In the genomic region with DNA sequence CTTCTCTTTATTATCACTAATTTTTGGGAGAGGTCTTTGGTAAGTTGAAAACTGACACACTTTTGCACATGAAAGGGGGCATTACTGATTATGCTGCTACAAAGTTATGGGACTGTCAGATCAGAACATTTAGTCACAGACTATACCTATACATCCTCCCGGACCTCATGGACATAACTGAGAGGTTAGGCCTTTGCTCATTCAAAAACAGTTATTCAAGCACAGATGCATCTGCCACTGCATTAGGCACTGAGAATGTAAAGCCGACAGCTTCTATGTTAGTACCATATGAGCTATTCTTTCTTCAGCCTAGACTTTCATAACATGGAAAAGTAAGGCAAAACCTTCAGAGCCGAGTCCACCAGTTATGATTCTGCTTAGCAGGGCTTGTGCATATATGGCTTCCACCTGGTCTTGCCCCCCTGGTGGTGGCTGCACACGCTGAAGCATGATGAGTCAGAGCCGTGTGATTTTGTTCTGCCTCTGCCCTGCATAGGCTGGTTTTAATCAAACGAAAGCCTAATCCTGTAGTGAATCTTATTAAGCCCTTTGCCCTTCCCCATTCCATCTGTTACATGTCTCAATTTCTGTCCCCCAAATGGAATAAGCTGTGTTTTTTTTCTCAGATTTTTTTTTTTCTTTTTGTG, we compare ENCODE assay signal across 8 cellular contexts. TPM values are rescaled to one million over a fixed set of nuclear protein-coding genes. Genes with fewer than 3 reads are reported as not detected.
DNase-seq lines count a peak whose midpoint lies in the region; ATAC-seq, FAIRE-seq and TF ChIP-seq lines count a peak whose summit lies in the region.

No MANE protein-coding gene starts in this region.

- DNase-seq in activated CD8-positive, alpha-beta memory T cell treated with anti-CD3 and anti-CD28 coated beads, Interleukin-2, amount 50 U/mL, for 4 hours: peak; percentile 22
- DNase-seq in activated CD8-positive, alpha-beta memory T cell treated with anti-CD3 and anti-CD28 coated beads, Interleukin-2, amount 50 U/mL, for 48 hours: no peak
- DNase-seq in NCI-H2107 (lab: John Stamatoyannopoulos, UW) (peak; percentile 65), thyroid gland (peak; percentile 64 to 72)
- no peak for DNase-seq in activated effector memory CD4-positive, alpha-beta T cell treated with anti-CD3 and anti-CD28 coated beads, Interleukin-2, amount 50 U/mL, for 16 hours

- no peak for TF ChIP-seq POLR2A in thyroid gland (IDR thresholded peaks at IDR 0.05)

- no peaks in the 10 kb centered on the region for H3K9me3 ChIP-seq in thyroid gland

- H3K27me3 ChIP-seq in thyroid gland: no peaks in the 10 kb centered on the region

- peaks cover 37 to 47% of the 10 kb centered on the region in 2 donors for H3K4me1 ChIP-seq in thyroid gland

- peak overlapping the region; percentile 29 for H3K27ac ChIP-seq in angular gyrus (ENCODE audit: low read depth, low read length)
- H3K27ac ChIP-seq in thyroid gland: peak overlapping the region; percentile 78 to 94 (median 84)

- intact Hi-C loops in thyroid gland (cut with DNase I): no loop called here

- TF ChIP-seq CTCF in thyroid gland (IDR thresholded peaks at IDR 0.05): peak in 4 of 6 experiments; percentile 26 to 44 (median 32)

- WGBS in thyroid gland, 2 donors: 58 to 68% methylated on average over 6 of the region's 6 CpGs

- no peak for ATAC-seq in HG02884 (IDR thresholded peaks at IDR 0.05; ENCODE audit: unreplicated experiment)

- peak; percentile 61 for FAIRE-seq in islet of Langerhans (lab: Jason Lieb, UNC)

- H3K36me3 ChIP-seq in thyroid gland: no peaks in the 10 kb centered on the region

- H3K4me3 ChIP-seq in thyroid gland (replicated peaks in 1 of 3): no peak overlapping the region

RNA-seq across cellular contexts. Expression of a gene that starts 21.8 kb away (rescaled TPM):
- total RNA-seq in thyroid gland: not detected

RNA-seq across cellular contexts. Expression of a gene that starts 23.0 kb away (rescaled TPM):
- total RNA-seq in thyroid gland: not detected

Comparison
In these comparisons a context has a peak if more than half of its experiments do, and no peak if none do; other contexts are left out.
1. DNase-seq: peak in activated CD8-positive, alpha-beta memory T cell treated with anti-CD3 and anti-CD28 coated beads, Interleukin-2, amount 50 U/mL, for 4 hours (single experiment), NCI-H2107 (single experiment) and thyroid gland (2 of 2); none in activated CD8-positive, alpha-beta memory T cell treated with anti-CD3 and anti-CD28 coated beads, Interleukin-2, amount 50 U/mL, for 48 hours (single experiment) and activated effector memory CD4-positive, alpha-beta T cell treated with anti-CD3 and anti-CD28 coated beads, Interleukin-2, amount 50 U/mL, for 16 hours (single experiment).